ENCODE assay signal across 21 cellular contexts in genomic region chr20:19926581-19926980, GRCh38.
"Had no signal": no experiment of that assay in that cellular context is flagged by ENCODE, and none has a peak within 500 bp of the region (broad histone marks: within the 10 kb centered on the region; RNA-seq: fewer than 3 reads in every experiment).

No MANE protein-coding gene starts in this region.

- ATAC-seq: activated CD8-positive, alpha-beta T cell treated with anti-CD3 and anti-CD28 coated beads, Interleukin-2, amount 10 ng/mL, durations not matched to agents 7 days and 5 days; esophagus mucosa; gastroesophageal sphincter had no signal

- H3K9me3 ChIP-seq: gastroesophageal sphincter, sigmoid colon, SK-N-SH, spleen had no signal

- H3K9ac ChIP-seq: SK-N-SH had no signal

- H3K4me2 ChIP-seq: SK-N-SH had no signal

- H3K27ac ChIP-seq: brain microvascular endothelial cell, gastroesophageal sphincter, sigmoid colon, spleen, VCaP had no signal

- FAIRE-seq: colon had no signal

- H3K27me3 ChIP-seq: brain microvascular endothelial cell, gastroesophageal sphincter, sigmoid colon, spleen had no signal

- H3K4me3 ChIP-seq: gastroesophageal sphincter, sigmoid colon, spleen had no signal

- DNase-seq: activated CD4-positive, alpha-beta T cell treated with anti-CD3 and anti-CD28 coated beads, Interleukin-2, amount 50 U/mL, for 1 hour; activated CD4-positive, CD25-positive, alpha-beta regulatory T cell treated with anti-CD3 and anti-CD28 coated beads, Interleukin-2, amount 50 U/mL, for 72 hours; activated CD8-positive, alpha-beta T cell treated with anti-CD3 and anti-CD28 coated beads, Interleukin-2, amount 10 ng/mL, durations not matched to agents 7 days and 5 days; activated gamma-delta T cell treated with Interleukin-2 at 50 U/mL for 16 hours; aorta; brain microvascular endothelial cell; effector memory CD4-positive, alpha-beta T cell; islet precursor cell; mesenchymal stem cell; naive B cell; nucleus accumbens; sigmoid colon; SK-N-SH; spleen; stimulated activated CD4-positive, alpha-beta T cell treated with anti-CD3 and anti-CD28 coated beads, Interleukin-4, amount 100 ng/mL, for 1 hour; stimulated activated naive CD4-positive, alpha-beta T cell treated with Interleukin-2 at 50 U/mL for 16 hours; T-helper 2 cell had no signal

- H3K36me3 ChIP-seq: brain microvascular endothelial cell, gastroesophageal sphincter, sigmoid colon, spleen had no signal
